ENCODE assay signal across 20 cellular contexts in genomic region chr21:45100866-45101265, GRCh38.
"Had no signal": no experiment of that assay in that cellular context is flagged by ENCODE, and none has a peak within 500 bp of the region (broad histone marks: within the 10 kb centered on the region; RNA-seq: fewer than 3 reads in every experiment).

No MANE protein-coding gene starts in this region.

- H3K27me3 ChIP-seq: suprapubic skin, thyroid gland, upper lobe of left lung had no signal

- H3K36me3 ChIP-seq: suprapubic skin, thyroid gland, upper lobe of left lung had no signal

- H2AFZ ChIP-seq: parathyroid adenoma had no signal

- H3K27ac ChIP-seq: parathyroid adenoma, suprapubic skin, thyroid gland had no signal

- H3K4me1 ChIP-seq: parathyroid adenoma had no signal

- H3K4me2 ChIP-seq: smooth muscle cell had no signal

- ATAC-seq: effector memory CD8-positive, alpha-beta T cell; left lobe of liver; mucosa of descending colon; sciatic nerve; stimulated activated naive CD8-positive, alpha-beta T cell treated with anti-CD3 and anti-CD28 coated beads, Interleukin-15, amount 100 ng/mL, for 72 hours had no signal

- H3K79me2 ChIP-seq: parathyroid adenoma had no signal

- DNase-seq: cortex of kidney; effector memory CD8-positive, alpha-beta T cell; erythroblast; head of caudate nucleus; mucosa of descending colon; naive B cell; stimulated activated CD4-positive, alpha-beta T cell treated with anti-CD3 and anti-CD28 coated beads, Interleukin-12 subunit alpha, Interleukin-12 subunit beta, amount 100 ng/mL, for 4 hours; stimulated activated CD4-positive, alpha-beta T cell treated with anti-CD3 and anti-CD28 coated beads, Interleukin-1b, Interleukin-23, amount 100 ng/mL, for 48 hours; stimulated activated CD4-positive, alpha-beta T cell treated with anti-CD3 and anti-CD28 coated beads, Interleukin-4, amount 100 ng/mL, for 1 hour; stimulated activated CD8-positive, alpha-beta memory T cell treated with anti-CD3 and anti-CD28 coated beads, Interleukin-4, amount 100 ng/mL, for 48 hours; stimulated activated naive CD4-positive, alpha-beta T cell; stimulated activated naive CD8-positive, alpha-beta T cell treated with anti-CD3 and anti-CD28 coated beads, Interleukin-15, amount 100 ng/mL, for 72 hours; thyroid gland had no signal

- H3K9me3 ChIP-seq: mucosa of descending colon, suprapubic skin, thyroid gland, upper lobe of left lung had no signal

- H3K9ac ChIP-seq: parathyroid adenoma had no signal

- H3K4me3 ChIP-seq: lung, mucosa of descending colon, smooth muscle cell, suprapubic skin, thyroid gland, upper lobe of left lung had no signal
